14 cellular contexts compared by ENCODE assay signal in genomic region chr4:76655566-76656479, GRCh38.
"Had no signal": no experiment of that assay in that cellular context is flagged by ENCODE, and none has a peak within 500 bp of the region (broad histone marks: within the 10 kb centered on the region; RNA-seq: fewer than 3 reads in every experiment).

No MANE protein-coding gene starts in this region.

- H3K27ac ChIP-seq: ovary, skin epidermis, upper lobe of left lung had no signal

- H3K9me3 Mint-ChIP-seq: activated naive CD4-positive, alpha-beta T cell treated with anti-CD3 and anti-CD28 coated beads, Interleukin-2, amount 10 ng/mL, durations not matched to agents 7 days and 5 days; activated T-helper 2 cell treated with anti-CD3 and anti-CD28 coated beads, Interferon-gamma antibody, Interleukin-2, Interleukin-4, amounts not matched to agents 10 μg/mL and 5 μg/mL and 100 μg/mL, durations not matched to agents 14 hours and 24 hours and 36 hours; stimulated activated effector memory CD8-positive, alpha-beta T cell treated with anti-CD3 and anti-CD28 coated beads, Interleukin-12 subunit alpha, Interleukin-12 subunit beta, amount 100 ng/mL, for 72 hours had no signal

- H3K9me3 ChIP-seq: ovary, upper lobe of left lung had no signal

- H3K4me1 Mint-ChIP-seq: activated naive CD4-positive, alpha-beta T cell treated with anti-CD3 and anti-CD28 coated beads, Interleukin-2, amount 10 ng/mL, durations not matched to agents 7 days and 5 days; endodermal cell; stimulated activated effector memory CD8-positive, alpha-beta T cell treated with anti-CD3 and anti-CD28 coated beads, Interleukin-12 subunit alpha, Interleukin-12 subunit beta, amount 100 ng/mL, for 72 hours had no signal

- H3K27me3 Mint-ChIP-seq: activated naive CD4-positive, alpha-beta T cell treated with anti-CD3 and anti-CD28 coated beads, Interleukin-2, amount 10 ng/mL, durations not matched to agents 7 days and 5 days; brain had no signal

- H3K36me3 Mint-ChIP-seq: activated naive CD4-positive, alpha-beta T cell treated with anti-CD3 and anti-CD28 coated beads, Interleukin-2, amount 10 ng/mL, durations not matched to agents 7 days and 5 days; brain; stimulated activated effector memory CD8-positive, alpha-beta T cell treated with anti-CD3 and anti-CD28 coated beads, Interleukin-12 subunit alpha, Interleukin-12 subunit beta, amount 100 ng/mL, for 72 hours had no signal

- H3K4me3 Mint-ChIP-seq: activated naive CD4-positive, alpha-beta T cell treated with anti-CD3 and anti-CD28 coated beads, Interleukin-2, amount 10 ng/mL, durations not matched to agents 7 days and 5 days; brain; endodermal cell; stimulated activated effector memory CD8-positive, alpha-beta T cell treated with anti-CD3 and anti-CD28 coated beads, Interleukin-12 subunit alpha, Interleukin-12 subunit beta, amount 100 ng/mL, for 72 hours had no signal

- ATAC-seq: stimulated activated effector memory CD8-positive, alpha-beta T cell treated with anti-CD3 and anti-CD28 coated beads, Interleukin-12 subunit alpha, Interleukin-12 subunit beta, amount 100 ng/mL, for 72 hours had no signal

- H3K36me3 ChIP-seq: ovary, upper lobe of left lung had no signal

- H3K27me3 ChIP-seq: ovary, upper lobe of left lung had no signal

- DNase-seq: activated CD4-positive, alpha-beta T cell treated with anti-CD3 and anti-CD28 coated beads, Interleukin-2, amount 50 U/mL, for 1 hour; activated CD4-positive, CD25-positive, alpha-beta regulatory T cell; activated naive CD4-positive, alpha-beta T cell treated with anti-CD3 and anti-CD28 coated beads, Interleukin-2, amount 10 ng/mL, durations not matched to agents 7 days and 5 days; cerebellar nuclear complex; endodermal cell; erythroblast; glutamatergic neuron; ovary; T-helper 2 cell; upper lobe of left lung had no signal

- H3K4me3 ChIP-seq: ovary, skin epidermis, upper lobe of left lung had no signal

- H3K27ac Mint-ChIP-seq: activated naive CD4-positive, alpha-beta T cell treated with anti-CD3 and anti-CD28 coated beads, Interleukin-2, amount 10 ng/mL, durations not matched to agents 7 days and 5 days; activated T-helper 2 cell treated with anti-CD3 and anti-CD28 coated beads, Interferon-gamma antibody, Interleukin-2, Interleukin-4, amounts not matched to agents 10 μg/mL and 5 μg/mL and 100 μg/mL, durations not matched to agents 14 hours and 24 hours and 36 hours; endodermal cell; stimulated activated effector memory CD8-positive, alpha-beta T cell treated with anti-CD3 and anti-CD28 coated beads, Interleukin-12 subunit alpha, Interleukin-12 subunit beta, amount 100 ng/mL, for 72 hours had no signal
